11 cellular contexts compared by ENCODE assay signal in the genomic region with DNA sequence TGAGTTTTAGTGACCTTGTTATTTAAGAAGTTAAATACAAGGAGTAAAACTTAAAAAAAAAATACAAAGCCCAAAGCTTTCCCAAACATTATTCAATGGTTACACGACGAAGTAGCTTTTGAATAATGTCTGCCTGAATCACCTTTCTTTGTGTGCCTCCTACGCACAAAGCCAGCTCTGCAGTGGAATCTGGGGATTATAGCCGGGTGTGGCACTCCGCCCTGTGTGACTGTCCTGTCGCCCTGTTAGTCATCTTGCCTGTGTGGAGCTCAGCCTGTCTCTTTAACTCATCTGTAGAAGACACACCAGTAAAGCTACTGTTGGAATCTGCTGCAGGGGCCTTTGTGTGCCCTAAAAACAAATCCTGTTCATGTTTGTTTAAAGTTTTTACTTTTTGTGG.
DNase-seq lines count a peak whose midpoint lies in the region; ATAC-seq, FAIRE-seq and TF ChIP-seq lines count a peak whose summit lies in the region.
"Had no signal": no experiment of that assay in that cellular context is flagged by ENCODE, and none has a peak within 500 bp of the region (broad histone marks: within the 10 kb centered on the region; RNA-seq: fewer than 3 reads in every experiment).

No MANE protein-coding gene starts in this region.

- peaks cover 7% of the 10 kb centered on the region for H3K36me3 ChIP-seq in colonic mucosa

- FAIRE-seq in GM12891 (lab: Jason Lieb, UNC), result no peak
- FAIRE-seq: GM18507 had no signal

- ATAC-seq in activated CD4-positive, CD25-positive, alpha-beta regulatory T cell treated with anti-CD3 and anti-CD28 coated beads, Interleukin-2, amount 50 U/mL, for 24 hours, result peak; percentile 21 to 64

- no peak overlapping the region for H3K4me3 ChIP-seq in colonic mucosa

- H3K27me3 ChIP-seq in colonic mucosa, result no peaks in the 10 kb centered on the region

- TF ChIP-seq CTCF in colonic mucosa (IDR thresholded peaks at IDR 0.05), result no peak

- intact Hi-C loops in colonic mucosa (cut with DNase I), result no loop called here

- H3K9me3 ChIP-seq in colonic mucosa, result no peaks in the 10 kb centered on the region

- no peak for TF ChIP-seq POLR2A in GM12891 (IDR thresholded peaks at IDR 0.05; ENCODE audit: low read depth, low read length)

- no peaks in the 10 kb centered on the region for H3K4me1 ChIP-seq in colonic mucosa

- H3K9ac ChIP-seq in colonic mucosa (ENCODE audit: low read depth in 2 of 2, low read length in 2 of 2), result no peak overlapping the region

- DNase-seq in activated CD4-positive, CD25-positive, alpha-beta regulatory T cell treated with anti-CD3 and anti-CD28 coated beads, Interleukin-2, amount 50 U/mL, for 72 hours, result no peak
- DNase-seq in NOMO-1 (lab: John Stamatoyannopoulos, UW; ENCODE audit: unreplicated experiment in 2 of 2) (peak; percentile 14 to 60), colonic mucosa (peak; percentile 69), renal cortical epithelial cell (ENCODE audit: low read depth) (peak; percentile 66), mucosa of gallbladder (ENCODE audit: low spot score) (no peak), GM12891 (ENCODE audit: insufficient read length, low spot score) (no peak), DMS114 treated with DMSO at 0.1 percent for 48 hours (lab: John Stamatoyannopoulos, UW; ENCODE audit: unreplicated experiment) (no peak)
- DNase-seq: NCI-H146, T-helper 9 cell had no signal

- no peak overlapping the region for H3K27ac ChIP-seq in colonic mucosa

TF ChIP-seq in GM12891, 5 proteins besides CTCF, POLR2A, EP300 and RAD21:
- TF ChIP-seq PAX5 (IDR thresholded peaks at IDR 0.05; ENCODE audit: insufficient read depth, low read length, severe bottlenecking), result no peak
- no peak for TF ChIP-seq TAF1 (IDR thresholded peaks at IDR 0.05; ENCODE audit: low read depth, low read length)
- TF ChIP-seq SPI1 (IDR thresholded peaks at IDR 0.05; ENCODE audit: low read depth, low read length), result no peak
- no peak for TF ChIP-seq POU2F2 (IDR thresholded peaks at IDR 0.05; ENCODE audit: low read depth, low read length)
- TF ChIP-seq POLR2AphosphoS5 (IDR thresholded peaks at IDR 0.05; ENCODE audit: low read depth, low read length), result no peak
TF ChIP-seq in GM12891: peak in this region for 0.

Comparison
In these comparisons a context has a peak if more than half of its experiments do, and no peak if none do; other contexts are left out.
1. DNase-seq: peak in NOMO-1 (2 of 2), colonic mucosa (single experiment) and renal cortical epithelial cell (single experiment); none in activated CD4-positive, CD25-positive, alpha-beta regulatory T cell treated with anti-CD3 and anti-CD28 coated beads, Interleukin-2, amount 50 U/mL, for 72 hours (single experiment), mucosa of gallbladder (single experiment), GM12891 (single experiment) and DMS114 treated with DMSO at 0.1 percent for 48 hours (single experiment).